Comparison of ENCODE assay signal across 16 cellular contexts in genomic region chr15:38312190-38312589, GRCh38. TPM values are rescaled to one million over a fixed set of nuclear protein-coding genes. Genes with fewer than 3 reads are reported as not detected.
DNase-seq lines count a peak whose midpoint lies in the region; ATAC-seq and TF ChIP-seq lines count a peak whose summit lies in the region.
"Had no signal": no experiment of that assay in that cellular context is flagged by ENCODE, and none has a peak within 500 bp of the region (broad histone marks: within the 10 kb centered on the region; RNA-seq: fewer than 3 reads in every experiment).

No MANE protein-coding gene starts in this region.

- no peak overlapping the region for H3K56ac ChIP-seq in IMR-90 (ENCODE audit: extremely low read depth, insufficient read depth, low read length)

- H3K4me3 Mint-ChIP-seq in GM23338 (no peak overlapping the region), endodermal cell (no peak overlapping the region), progenitor cell of endocrine pancreas (ENCODE audit: low read depth) (no peak overlapping the region)
- H3K4me3 Mint-ChIP-seq: CD14-positive monocyte; CD4-positive, alpha-beta memory T cell; HFFc6 had no signal

- H2BK15ac ChIP-seq in IMR-90 (ENCODE audit: low read depth, low read length): no peak overlapping the region

- H3K27me3 ChIP-seq in GM23338 (ENCODE audit: insufficient read depth) (no peaks in the 10 kb centered on the region), IMR-90 (ENCODE audit: control insufficient read depth, insufficient read depth, low read length) (no peaks in the 10 kb centered on the region), endodermal cell (ENCODE audit: control insufficient read depth, insufficient read depth, low read length, poor library complexity, severe bottlenecking) (no peaks in the 10 kb centered on the region)
- H3K27me3 ChIP-seq: BLaER1 had no signal

- dilution Hi-C loops in IMR-90 (cut with HindIII; ENCODE audit: low sequenced_read_pairs, unreplicated experiment): no loop called here

- H3K4ac ChIP-seq in IMR-90 (ENCODE audit: low read depth, low read length): no peak overlapping the region

- TF ChIP-seq CTCF in GM23338 (conservative IDR thresholded peaks at IDR 0.05; ENCODE audit: low read depth in 2 of 2): no peak
- no peak for TF ChIP-seq CTCF in IMR-90 (conservative IDR thresholded peaks at IDR 0.05; ENCODE audit: low read depth, low read length)
- TF ChIP-seq CTCF in endodermal cell (conservative IDR thresholded peaks at IDR 0.05): no peak
- no peak for TF ChIP-seq CTCF in progenitor cell of endocrine pancreas (IDR thresholded peaks at IDR 0.05; ENCODE audit: unreplicated experiment)

- BruUV-seq in IMR-90 (replicated peaks; lab: Mats Ljungman, UMichigan): no TSS peak

- H2AK5ac ChIP-seq in IMR-90 (ENCODE audit: low read depth, low read length): no peak overlapping the region

- peaks cover 19% of the 10 kb centered on the region; the same call in 2 of the 3 replicates for H3K36me3 Mint-ChIP-seq in GM23338 (ENCODE audit: low read depth)
- H3K36me3 Mint-ChIP-seq in endodermal cell (ENCODE audit: low read depth): peaks cover 31% of the 10 kb centered on the region
- peaks cover 32% of the 10 kb centered on the region for H3K36me3 Mint-ChIP-seq in progenitor cell of endocrine pancreas (ENCODE audit: insufficient read depth)
- H3K36me3 Mint-ChIP-seq: CD4-positive, alpha-beta memory T cell had no signal

- POLR2A ChIA-PET in IMR-90 (lab: Charles Lee; ENCODE audit: unreplicated experiment): no interaction called here

- no peaks in the 10 kb centered on the region for H3K36me3 ChIP-seq in GM23338 (ENCODE audit: insufficient read depth)
- peaks cover 6% of the 10 kb centered on the region for H3K36me3 ChIP-seq in IMR-90 (ENCODE audit: control insufficient read depth, insufficient read depth, low read length)
- H3K36me3 ChIP-seq in endodermal cell (ENCODE audit: control insufficient read depth, insufficient read depth, low read length): peaks cover 70% of the 10 kb centered on the region

- peak overlapping the region; percentile 90 for H3K27ac Mint-ChIP-seq in GM23338
- H3K27ac Mint-ChIP-seq in endodermal cell: peak overlapping the region; percentile 57
- H3K27ac Mint-ChIP-seq in progenitor cell of endocrine pancreas: peak overlapping the region; percentile 27
- H3K27ac Mint-ChIP-seq: CD14-positive monocyte; CD4-positive, alpha-beta memory T cell; HFFc6 had no signal

- no peaks in the 10 kb centered on the region for H3F3A ChIP-seq in GM23338 (replicated peaks; ENCODE audit: low read depth)

- H3K18ac ChIP-seq in IMR-90 (ENCODE audit: low read depth, low read length): no peak overlapping the region

- TF ChIP-seq RAD21 in IMR-90 (IDR thresholded peaks at IDR 0.05; ENCODE audit: low read length): no peak

- H3K23ac ChIP-seq in IMR-90 (ENCODE audit: low read depth, low read length): no peak overlapping the region

- H3K4me1 ChIP-seq in GM23338 (ENCODE audit: insufficient read depth) (no peaks in the 10 kb centered on the region), IMR-90 (ENCODE audit: control insufficient read depth, insufficient read depth, low read length) (peaks cover 2% of the 10 kb centered on the region; the same call in 1 of the 2 replicates), endodermal cell (ENCODE audit: control insufficient read depth, insufficient read depth, low read length) (no peaks in the 10 kb centered on the region)
- H3K4me1 ChIP-seq: BLaER1 had no signal

- CTCF ChIA-PET in IMR-90 (lab: Yijun Ruan, JAX): interaction anchor here (1.1 kb wide), 1 partner anchor 22 kb away, joined by 3 read pairs; no protein-coding TSS in a partner anchor

- TF ChIP-seq POLR2A in IMR-90 (IDR thresholded peaks at IDR 0.05; ENCODE audit: low read depth, low read length): no peak

- H3K79me1 ChIP-seq in IMR-90 (ENCODE audit: low read depth in 1 of 2, low read length in 2 of 2): peaks cover 17 to 41% of the 10 kb centered on the region in 2 experiments

- H2BK120ac ChIP-seq in IMR-90 (ENCODE audit: low read depth, low read length): no peak overlapping the region

- ATAC-seq in GM23338: no peak
- no peak for ATAC-seq in IMR-90 (ENCODE audit: low read depth)
- ATAC-seq: HCT116 had no signal

- DNase-seq in GM23338 (ENCODE audit: low spot score): peak; percentile 9
- DNase-seq in IMR-90: no peak
- no peak for DNase-seq in endodermal cell
- DNase-seq in progenitor cell of endocrine pancreas (ENCODE audit: low spot score, unreplicated experiment): no peak
- DNase-seq in SK-N-DZ (ENCODE audit: low spot score): no peak
- DNase-seq in SKM-1 (lab: John Stamatoyannopoulos, UW; ENCODE audit: unreplicated experiment): no peak
- no peak for DNase-seq in activated CD4-positive, alpha-beta T cell treated with anti-CD3 and anti-CD28 coated beads, Interleukin-2, amount 50 U/mL, for 1 hour
- DNase-seq: 8988T; CD4-positive, alpha-beta memory T cell; DMS153; DMS79 treated with DMSO at 0.1 percent for 48 hours; GF-D8; HFFc6 had no signal

- no peak overlapping the region for H2AK9ac ChIP-seq in IMR-90 (replicated peaks; ENCODE audit: low read depth, low read length, poor library complexity)

- in situ Hi-C loops in IMR-90 (cut with MboI; ENCODE audit: low sequenced_read_pairs): no loop called here

- H3K14ac ChIP-seq in IMR-90 (replicated peaks; ENCODE audit: low read depth, low read length): no peak overlapping the region

- intact Hi-C loops in IMR-90 (cut with micrococcal nuclease): no loop called here

- H4K91ac ChIP-seq in IMR-90 (ENCODE audit: insufficient read depth, low read depth, low read length): no peak overlapping the region

- H2BK20ac ChIP-seq in IMR-90 (ENCODE audit: low read depth, low read length): no peak overlapping the region

- no peak overlapping the region for H4K5ac ChIP-seq in IMR-90 (ENCODE audit: low read depth, low read length)

- H3K4me3 ChIP-seq in GM23338 (no peak overlapping the region), IMR-90 (ENCODE audit: insufficient read depth, low read depth, low read length) (no peak overlapping the region), endodermal cell (ENCODE audit: low read length) (no peak overlapping the region)
- H3K4me3 ChIP-seq: BLaER1 had no signal

- no peak overlapping the region for H2BK5ac ChIP-seq in IMR-90 (ENCODE audit: low read depth, low read length, poor library complexity, severe bottlenecking)

- no peaks in the 10 kb centered on the region for H3K9me1 ChIP-seq in IMR-90 (ENCODE audit: insufficient read depth, low read length)

- no peak overlapping the region for H3K9ac ChIP-seq in IMR-90 (ENCODE audit: low read depth, low read length)
- no peak overlapping the region for H3K9ac ChIP-seq in endodermal cell (ENCODE audit: extremely low read depth, low read length, poor library complexity, severe bottlenecking)
- H3K9ac ChIP-seq: BLaER1 had no signal

- peaks cover 100% of the 10 kb centered on the region for H3K79me2 ChIP-seq in GM23338 (replicated peaks; ENCODE audit: insufficient read depth)

- H3K9me3 ChIP-seq in IMR-90 (ENCODE audit: control insufficient read depth, insufficient read depth, low read length) (no peaks in the 10 kb centered on the region), endodermal cell (ENCODE audit: control insufficient read depth, low read length) (no peaks in the 10 kb centered on the region)
- H3K9me3 ChIP-seq: BLaER1 had no signal

- no peaks in the 10 kb centered on the region for H3K9me3 Mint-ChIP-seq in GM23338
- no peaks in the 10 kb centered on the region for H3K9me3 Mint-ChIP-seq in endodermal cell
- H3K9me3 Mint-ChIP-seq in progenitor cell of endocrine pancreas (ENCODE audit: low read depth): peaks cover 10% of the 10 kb centered on the region
- H3K9me3 Mint-ChIP-seq: HFFc6 had no signal

- no peaks in the 10 kb centered on the region for H3K27me3 Mint-ChIP-seq in GM23338 (ENCODE audit: insufficient read depth, low read depth, poor library complexity)
- H3K27me3 Mint-ChIP-seq in endodermal cell (ENCODE audit: insufficient read depth): no peaks in the 10 kb centered on the region
- no peaks in the 10 kb centered on the region for H3K27me3 Mint-ChIP-seq in progenitor cell of endocrine pancreas

- H2AFZ ChIP-seq in GM23338: no peak overlapping the region
- H2AFZ ChIP-seq in IMR-90 (replicated peaks; ENCODE audit: low read length, poor library complexity): no peak overlapping the region

- H3K27ac ChIP-seq in GM23338 (ENCODE audit: low read depth): no peak overlapping the region
- no peak overlapping the region for H3K27ac ChIP-seq in IMR-90 (ENCODE audit: insufficient read depth, low read length)
- no peak overlapping the region for H3K27ac ChIP-seq in endodermal cell (ENCODE audit: low read depth, low read length)
- H3K27ac ChIP-seq: BLaER1 had no signal

- peaks cover 26% of the 10 kb centered on the region for H3K4me1 Mint-ChIP-seq in GM23338
- peaks cover 4% of the 10 kb centered on the region for H3K4me1 Mint-ChIP-seq in endodermal cell
- H3K4me1 Mint-ChIP-seq in progenitor cell of endocrine pancreas (ENCODE audit: low read depth): peaks cover 1% of the 10 kb centered on the region

- no CpG with 5 or more reads among the region's 3 CpGs for WGBS in IMR-90 (ENCODE audit: extremely low coverage in 2 of 2, insufficient read length in 1 of 2), 2 experiments
- 95 to 100% methylated on average over 1 to 2 of the region's 3 CpGs for WGBS in endodermal cell (ENCODE audit: insufficient coverage in 1 of 2, insufficient read length in 1 of 2), 2 experiments

- no peak overlapping the region for H4K8ac ChIP-seq in IMR-90 (ENCODE audit: low read depth in 2 of 2, low read length in 2 of 2)

- H3K4me2 ChIP-seq in GM23338: no peak overlapping the region
- H3K4me2 ChIP-seq in IMR-90 (ENCODE audit: low read depth, low read length): no peak overlapping the region
- H3K4me2 ChIP-seq: BLaER1 had no signal

- H4K20me1 ChIP-seq in GM23338 (replicated peaks; ENCODE audit: insufficient read depth): peaks cover 35% of the 10 kb centered on the region
- peaks cover 33% of the 10 kb centered on the region; the same call in 1 of the 2 replicates for H4K20me1 ChIP-seq in IMR-90 (ENCODE audit: insufficient read depth, low read length)

- no peaks in the 10 kb centered on the region for H3K9me2 ChIP-seq in GM23338 (ENCODE audit: insufficient read depth)

TF ChIP-seq in GM23338, 12 proteins besides CTCF, POLR2A, EP300 and RAD21 (continues in another document):
- TF ChIP-seq POLR2AphosphoS5 (IDR thresholded peaks at IDR 0.05; ENCODE audit: low read depth): no peak

TF ChIP-seq in IMR-90, 13 proteins besides CTCF, POLR2A, EP300 and RAD21 (continues in another document):
- TF ChIP-seq RFX5 (IDR thresholded peaks at IDR 0.05; ENCODE audit: low read depth, low read length): no peak

RNA-seq across cellular contexts. Expression of gene SPRED1, which starts 59.6 kb away (rescaled TPM):
- 44.0 and 44.1 TPM in 2 replicates for total RNA-seq in GM23338 (2014; rRNA removed; shearing (Covaris generic))
- polyA plus RNA-seq in GM23338 (2016; fragmentation: Nextera tagmentation; extraction: Ambion mirVana) (11.2 and 11.4 TPM in 2 replicates), IMR-90 (2012; rRNA removed) (4.8 and 6.6 TPM in 2 replicates)
- total RNA-seq in IMR-90 (2012; rRNA removed) (17.9 and 38.3 TPM in 2 replicates), endodermal cell (10 to 100 TPM; 50.8 to 61.7 TPM), progenitor cell of endocrine pancreas (21.3 and 22.9 TPM in 2 replicates)
- 2.4 and 2.7 TPM in 2 replicates for polyA plus RNA-seq in IMR-90 (2012; cell fraction: cytosol; rRNA removed)
- 2.4 and 6.4 TPM in 2 replicates for polyA plus RNA-seq in IMR-90 (2012; cell fraction: nucleus; rRNA removed; ENCODE audit: low replicate concordance)
- 40.7 TPM for polyA plus RNA-seq in endodermal cell (2013, experiment 1 of 2)
- polyA plus RNA-seq in endodermal cell (2013, experiment 2 of 2): 43.1 TPM
- 3.2 and 3.8 TPM in 2 replicates for polyA plus RNA-seq in SK-N-DZ (2014; cell fraction: cytosol; rRNA removed)
- 2.3 and 2.8 TPM in 2 replicates for polyA plus RNA-seq in SK-N-DZ (2014; cell fraction: nucleus; rRNA removed)
- polyA plus RNA-seq: CD4-positive, alpha-beta memory T cell had no signal

Comparison
In these comparisons a context has a peak if more than half of its experiments do, and no peak if none do; other contexts are left out.
1. H3K27ac Mint-ChIP-seq: peak in every context shown above with its lines; median percentile 90 in GM23338; 57 in endodermal cell; 27 in progenitor cell of endocrine pancreas.